13 cellular contexts compared by ENCODE assay signal in the genomic region with DNA sequence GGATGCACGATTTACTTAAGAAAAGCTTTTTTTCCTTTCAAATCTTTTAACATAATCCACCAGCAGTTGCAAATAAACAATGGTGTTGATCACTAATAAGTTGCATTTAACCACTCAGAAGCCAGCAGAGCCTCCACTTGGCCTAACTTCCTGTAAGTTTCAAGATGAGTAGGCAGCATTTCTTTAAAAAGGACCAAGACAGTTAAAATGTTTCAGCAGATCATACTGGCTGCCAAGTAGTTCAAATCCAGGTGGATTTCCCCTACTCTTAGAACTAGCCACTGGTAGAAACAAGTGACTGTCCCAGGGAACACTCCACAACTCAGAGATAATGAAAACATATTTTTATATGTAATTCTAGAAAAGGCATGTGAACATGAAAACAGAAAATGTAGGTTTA. TPM values are rescaled to one million over a fixed set of nuclear protein-coding genes. Genes with fewer than 3 reads are reported as not detected.
DNase-seq lines count a peak whose midpoint lies in the region; ATAC-seq, FAIRE-seq and TF ChIP-seq lines count a peak whose summit lies in the region.
"Had no signal": no experiment of that assay in that cellular context is flagged by ENCODE, and none has a peak within 500 bp of the region (broad histone marks: within the 10 kb centered on the region; RNA-seq: fewer than 3 reads in every experiment).

No MANE protein-coding gene starts in this region.

- TF ChIP-seq POLR2A in lower leg skin (IDR thresholded peaks at IDR 0.05) = no peak

- ATAC-seq in CD8-positive, alpha-beta T cell = no peak
- ATAC-seq: heart left ventricle, psoas muscle had no signal

- peak; percentile 93 for FAIRE-seq in GM19239 (lab: Jason Lieb, UNC)

- H3K9me3 ChIP-seq in CD8-positive, alpha-beta T cell (ENCODE audit: low read length) = no peaks in the 10 kb centered on the region
- H3K9me3 ChIP-seq: heart left ventricle, psoas muscle had no signal

- H3K27me3 ChIP-seq in CD8-positive, alpha-beta T cell (ENCODE audit: insufficient read depth, low read length) = no peaks in the 10 kb centered on the region
- no peaks in the 10 kb centered on the region; the same call in 1 of the 2 replicates for H3K27me3 ChIP-seq in KMS-11 (ENCODE audit: insufficient read depth, low read depth)
- H3K27me3 ChIP-seq: heart left ventricle had no signal

- H4K20me1 ChIP-seq in KMS-11 (ENCODE audit: insufficient read depth) = no peaks in the 10 kb centered on the region

- H2AFZ ChIP-seq in KMS-11 (ENCODE audit: low read depth) = peak overlapping the region; percentile 9; the same call in 1 of the 2 replicates

- H3K27ac ChIP-seq in CD8-positive, alpha-beta T cell (ENCODE audit: low read depth, low read length) = no peak overlapping the region
- H3K27ac ChIP-seq in KMS-11 = peak overlapping the region; percentile 86
- H3K27ac ChIP-seq in caudate nucleus (ENCODE audit: low read depth, low read length) = peak overlapping the region; percentile 9
- H3K27ac ChIP-seq: psoas muscle had no signal

- H3K4me3 Mint-ChIP-seq in CD8-positive, alpha-beta T cell = no peak overlapping the region

- H3K27me3 Mint-ChIP-seq in CD8-positive, alpha-beta T cell (ENCODE audit: low read depth) = no peaks in the 10 kb centered on the region

- peaks cover 66% of the 10 kb centered on the region for H3K4me1 Mint-ChIP-seq in CD8-positive, alpha-beta T cell (ENCODE audit: low read depth)

- intact Hi-C loops in CD8-positive, alpha-beta T cell (cut with DNase I, micrococcal nuclease) = no loop called here
- intact Hi-C loops in lower leg skin (cut with DNase I; ENCODE audit: low total_unique reads) = no loop called here

- no peaks in the 10 kb centered on the region for H3K36me3 ChIP-seq in CD8-positive, alpha-beta T cell (ENCODE audit: insufficient read depth, low read length)
- no peaks in the 10 kb centered on the region for H3K36me3 ChIP-seq in KMS-11 (ENCODE audit: insufficient read depth)
- H3K36me3 ChIP-seq: heart left ventricle had no signal

- CTCF ChIA-PET in CD8-positive, alpha-beta T cell (lab: Charles Lee) = interaction anchor here (1.0 kb wide), 1 partner anchor 17 kb away, joined by 6 read pairs; a partner anchor contains a TSS

- H3K36me3 Mint-ChIP-seq in CD8-positive, alpha-beta T cell = peaks cover 8% of the 10 kb centered on the region

- H3K79me2 ChIP-seq in KMS-11 (ENCODE audit: insufficient read depth, low read depth) = peaks cover 54% of the 10 kb centered on the region; the same call in 1 of the 2 replicates

- POLR2A ChIA-PET in CD8-positive, alpha-beta T cell (lab: Charles Lee) = no interaction called here

- no peak for DNase-seq in CD8-positive, alpha-beta T cell
- DNase-seq in GM19239 (ENCODE audit: insufficient read length, low spot score) = no peak
- no peak for DNase-seq in caudate nucleus (lab: John Stamatoyannopoulos, UW)
- DNase-seq in lower leg skin (ENCODE audit: low spot score in 2 of 2) = no peak
- DNase-seq in T1000 (lab: John Stamatoyannopoulos, UW) = no peak
- no peak for DNase-seq in NCI-H526 treated with DMSO at 0.1 percent for 48 hours (lab: John Stamatoyannopoulos, UW)
- no peak for DNase-seq in foreskin fibroblast
- DNase-seq: DMS79 treated with DMSO at 0.1 percent for 48 hours; heart left ventricle; NCI-H1436; psoas muscle; stimulated activated naive CD4-positive, alpha-beta T cell treated with Interleukin-2 at 50 U/mL for 16 hours had no signal

- peak overlapping the region; percentile 2 for H3K27ac Mint-ChIP-seq in CD8-positive, alpha-beta T cell

- no peak for TF ChIP-seq CTCF in CD8-positive, alpha-beta T cell (IDR thresholded peaks at IDR 0.05)
- TF ChIP-seq CTCF in KMS-11 (conservative IDR thresholded peaks at IDR 0.05; ENCODE audit: low read depth, low read length) (no peak), lower leg skin (IDR thresholded peaks at IDR 0.05) (no peak), foreskin fibroblast (IDR thresholded peaks at IDR 0.05; ENCODE audit: low read depth, low read length) (no peak)

- H3K4me2 ChIP-seq in KMS-11 = peak overlapping the region; percentile 74

- 60 to 84% methylated on average over 1 of the region's 1 CpG for WGBS in lower leg skin, 2 donors

- peak overlapping the region; percentile 45; the same call in 1 of the 2 replicates for H3K9ac ChIP-seq in KMS-11

- H3K4me1 ChIP-seq in CD8-positive, alpha-beta T cell (ENCODE audit: insufficient read depth, low read length) = peaks cover 33% of the 10 kb centered on the region
- H3K4me1 ChIP-seq in KMS-11 (ENCODE audit: low read depth, poor library complexity, severe bottlenecking) = peaks cover 87% of the 10 kb centered on the region
- H3K4me1 ChIP-seq: psoas muscle had no signal

- no peak overlapping the region for H3K4me3 ChIP-seq in CD8-positive, alpha-beta T cell (ENCODE audit: low read depth, low read length)
- H3K4me3 ChIP-seq in KMS-11 (IDR thresholded peaks at IDR 0.05; ENCODE audit: insufficient read depth, low read depth, low read length) (no peak overlapping the region), lower leg skin (ENCODE audit: low read depth, poor library complexity, severe bottlenecking) (no peak overlapping the region), foreskin fibroblast (ENCODE audit: low read depth in 1 of 2, low read length in 2 of 2) (no peak overlapping the region)
- H3K4me3 ChIP-seq: heart left ventricle, psoas muscle had no signal

- no peaks in the 10 kb centered on the region for H3K9me3 Mint-ChIP-seq in CD8-positive, alpha-beta T cell

RNA-seq across cellular contexts. Expression of a gene that starts 17.0 kb away (rescaled TPM):
- total RNA-seq in CD8-positive, alpha-beta T cell = 10 to 100 TPM; 55.2 to 64.4 TPM
- total RNA-seq in lower leg skin = 10 to 100 TPM; 16.5 to 31.9 (median 21.4) TPM

RNA-seq across cellular contexts. Expression of a gene that starts 39.1 kb away (rescaled TPM):
- 1 to 10 TPM; 6.9 to 8.7 TPM for total RNA-seq in CD8-positive, alpha-beta T cell
- 1 to 10 TPM; 2.8 to 5.9 (median 3.8) TPM for total RNA-seq in lower leg skin

RNA-seq across cellular contexts. Expression of a gene that starts 40.9 kb away (rescaled TPM):
- total RNA-seq in CD8-positive, alpha-beta T cell = not detected
- not detected for total RNA-seq in lower leg skin
- total RNA-seq: heart left ventricle, psoas muscle had no signal
